ENCODE assay signal across 23 cellular contexts in the genomic region with DNA sequence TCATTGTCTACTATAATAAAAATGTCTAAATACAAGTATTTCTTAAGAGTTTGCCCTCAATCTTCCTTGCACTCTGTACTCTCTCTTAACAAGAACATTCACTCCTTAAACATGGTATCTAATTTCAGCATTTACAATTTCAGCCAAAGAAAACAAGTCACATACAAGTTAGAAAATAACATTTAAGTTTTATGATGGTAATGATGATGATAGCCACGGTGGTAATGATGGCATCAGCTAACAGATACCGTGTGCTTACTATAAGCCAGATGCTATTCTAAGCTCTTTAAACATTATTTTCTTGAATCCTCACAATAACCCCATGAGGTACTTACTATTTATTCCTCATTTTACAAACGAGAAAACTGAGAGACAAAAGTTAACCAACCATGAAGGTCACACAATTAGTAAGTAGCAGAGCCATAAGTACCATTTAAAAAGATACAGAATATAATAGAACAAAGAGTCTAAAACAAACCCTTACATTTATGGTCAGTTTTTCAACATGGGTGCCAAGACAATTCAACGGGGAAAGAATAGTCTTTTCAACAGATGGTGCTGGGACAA.
"Had no signal": no experiment of that assay in that cellular context is flagged by ENCODE, and none has a peak within 500 bp of the region (broad histone marks: within the 10 kb centered on the region; RNA-seq: fewer than 3 reads in every experiment).

No MANE protein-coding gene starts in this region.

- DNase-seq: activated CD4-positive, alpha-beta T cell treated with anti-CD3 and anti-CD28 coated beads for 48 hours; activated CD4-positive, alpha-beta T cell treated with anti-CD3 and anti-CD28 coated beads, Interleukin-2, amount 50 U/mL, for 4 hours; activated CD4-positive, CD25-positive, alpha-beta regulatory T cell treated with anti-CD3 and anti-CD28 coated beads, Interleukin-2, amount 50 U/mL, for 72 hours; activated CD8-positive, alpha-beta memory T cell treated with anti-CD3 and anti-CD28 coated beads, Interleukin-2, amount 50 U/mL, for 48 hours; activated CD8-positive, alpha-beta T cell treated with anti-CD3 and anti-CD28 coated beads, Interleukin-2, amount 10 ng/mL, durations not matched to agents 7 days and 5 days; activated naive CD4-positive, alpha-beta T cell treated with anti-CD3 and anti-CD28 coated beads, Interleukin-2, amount 50 U/mL, for 16 hours; activated naive CD8-positive, alpha-beta T cell treated with anti-CD3 and anti-CD28 coated beads, Interleukin-2, amount 10 ng/mL, durations not matched to agents 7 days and 5 days; activated T-cell treated with anti-CD3 and anti-CD28 coated beads, Interleukin-2, amount 50 U/mL, for 1 hour; adrenal gland; anterior cingulate cortex; MG63; MV-4-11; NCI-H1105 treated with DMSO at 0.1 percent for 48 hours; NCI-H1436 treated with DMSO at 0.1 percent for 48 hours; NCI-H2029 treated with DMSO at 0.1 percent for 48 hours; NCI-H446; NCI-H524; PC-3; SHP77; T-helper 17 cell; T-helper 9 cell had no signal

- ATAC-seq: activated CD8-positive, alpha-beta T cell treated with anti-CD3 and anti-CD28 coated beads, Interleukin-2, amount 10 ng/mL, durations not matched to agents 7 days and 5 days; PC-3; T-helper 17 cell; WTC11 had no signal

- FAIRE-seq: RCC 7860 had no signal
